Comparison of ENCODE assay signal across 21 cellular contexts in the genomic region with DNA sequence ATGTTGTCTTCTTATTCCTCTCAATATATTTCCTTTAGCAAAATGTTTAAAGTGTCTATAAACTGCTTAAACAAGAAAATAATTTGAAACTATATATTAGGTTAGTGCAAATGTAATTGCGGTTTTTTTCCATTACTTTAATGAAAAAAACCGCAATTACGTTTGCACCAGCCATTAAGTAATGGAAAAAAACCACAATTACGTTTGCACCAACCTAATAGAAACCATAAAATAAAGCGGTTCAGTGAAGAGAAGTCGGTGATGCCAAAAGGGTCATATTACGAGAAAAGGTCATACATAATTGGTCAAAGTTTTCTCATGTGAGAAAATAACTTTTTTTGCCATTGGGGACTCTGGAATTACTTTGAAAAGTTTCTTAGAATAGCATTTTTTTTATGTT.
"Had no signal": no experiment of that assay in that cellular context is flagged by ENCODE, and none has a peak within 500 bp of the region (broad histone marks: within the 10 kb centered on the region; RNA-seq: fewer than 3 reads in every experiment).

No MANE protein-coding gene starts in this region.

- H3K36me3 Mint-ChIP-seq: stimulated activated memory B cell treated with anti-CD40 and anti-IgM and Interleukin-4, amounts not matched to agents 10 μg/mL and 1 μg/mL and 100 μg/mL, for 72 hours had no signal

- H3K4me3 Mint-ChIP-seq: effector memory CD8-positive, alpha-beta T cell; naive thymus-derived CD8-positive, alpha-beta T cell; nephron progenitor cell; stimulated activated memory B cell treated with anti-CD40 and anti-IgM and Interleukin-4, amounts not matched to agents 10 μg/mL and 1 μg/mL and 100 μg/mL, for 72 hours had no signal

- H3K4me1 ChIP-seq: esophagus squamous epithelium, gastrocnemius medialis, lower lobe of right lung, prostate gland, right atrium auricular region, tibial nerve, upper lobe of left lung had no signal

- ATAC-seq: effector memory CD8-positive, alpha-beta T cell; gastrocnemius medialis; left ventricle myocardium superior; lower lobe of right lung; naive thymus-derived CD8-positive, alpha-beta T cell; sciatic nerve; stimulated activated memory B cell treated with anti-CD40 and anti-IgM and Interleukin-4, amounts not matched to agents 10 μg/mL and 1 μg/mL and 100 μg/mL, for 72 hours; stimulated activated naive CD8-positive, alpha-beta T cell treated with anti-CD3 and anti-CD28 coated beads, Interleukin-15, Interleukin-2, amounts not matched to agents 100 U/mL and 50 U/mL, for 24 hours had no signal

- DNase-seq: cortex of kidney; effector memory CD8-positive, alpha-beta T cell; erythroblast; esophagus squamous epithelium; gastrocnemius medialis; head of caudate nucleus; left ventricle myocardium superior; lower lobe of right lung; naive thymus-derived CD8-positive, alpha-beta T cell; nephron progenitor cell; nucleus accumbens; stimulated activated CD4-positive, alpha-beta T cell treated with anti-CD3 and anti-CD28 coated beads, Interleukin-2, amount 100 ng/mL, for 24 hours; stimulated activated CD4-positive, alpha-beta T cell treated with anti-CD3 and anti-CD28 coated beads, Interleukin-4, amount 100 ng/mL, for 24 hours; stimulated activated naive CD8-positive, alpha-beta T cell treated with anti-CD3 and anti-CD28 coated beads, Interleukin-15, Interleukin-2, amounts not matched to agents 100 U/mL and 50 U/mL, for 24 hours; upper lobe of left lung had no signal

- H3K9me3 ChIP-seq: esophagus squamous epithelium, gastrocnemius medialis, prostate gland, thoracic aorta, upper lobe of left lung had no signal

- H3K9me3 Mint-ChIP-seq: effector memory CD8-positive, alpha-beta T cell; stimulated activated memory B cell treated with anti-CD40 and anti-IgM and Interleukin-4, amounts not matched to agents 10 μg/mL and 1 μg/mL and 100 μg/mL, for 72 hours had no signal

- H3K4me1 Mint-ChIP-seq: naive thymus-derived CD8-positive, alpha-beta T cell; nephron progenitor cell; stimulated activated memory B cell treated with anti-CD40 and anti-IgM and Interleukin-4, amounts not matched to agents 10 μg/mL and 1 μg/mL and 100 μg/mL, for 72 hours had no signal

- H3K27ac ChIP-seq: esophagus squamous epithelium, gastrocnemius medialis, lower lobe of right lung, prostate gland, right atrium auricular region, thoracic aorta, tibial nerve, upper lobe of left lung had no signal

- H3K27ac Mint-ChIP-seq: effector memory CD8-positive, alpha-beta T cell; naive thymus-derived CD8-positive, alpha-beta T cell; nephron progenitor cell; stimulated activated memory B cell treated with anti-CD40 and anti-IgM and Interleukin-4, amounts not matched to agents 10 μg/mL and 1 μg/mL and 100 μg/mL, for 72 hours had no signal

- H3K36me3 ChIP-seq: esophagus squamous epithelium, gastrocnemius medialis, lower lobe of right lung, prostate gland, right atrium auricular region, thoracic aorta, tibial nerve, upper lobe of left lung had no signal

- H3K4me3 ChIP-seq: esophagus squamous epithelium, gastrocnemius medialis, lower lobe of right lung, prostate gland, right atrium auricular region, thoracic aorta, tibial nerve, upper lobe of left lung had no signal

- H3K27me3 ChIP-seq: esophagus squamous epithelium, gastrocnemius medialis, right atrium auricular region, tibial nerve, upper lobe of left lung had no signal
